ENCODE assay signal across 21 cellular contexts in the genomic region with DNA sequence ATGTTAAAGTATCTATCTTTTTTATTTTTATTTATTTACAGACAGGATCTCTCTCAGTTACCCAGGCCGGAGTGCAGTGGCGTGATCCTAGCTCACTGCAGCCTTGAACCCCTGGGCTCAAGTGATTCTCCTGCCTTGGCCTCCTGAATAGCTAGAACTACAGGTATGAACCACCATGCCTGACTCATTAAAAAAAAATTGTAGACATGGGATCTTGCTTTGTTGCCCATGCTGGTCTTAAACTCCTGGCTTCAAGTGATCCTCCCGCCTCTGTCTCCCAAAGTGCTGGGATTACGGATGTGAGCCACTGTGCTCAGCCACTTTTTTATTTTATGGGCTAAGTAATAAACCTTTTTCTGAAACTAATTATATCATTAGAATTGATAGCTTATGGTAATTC. TPM values are rescaled to one million over a fixed set of nuclear protein-coding genes. Genes with fewer than 3 reads are reported as not detected.
DNase-seq lines count a peak whose midpoint lies in the region; ATAC-seq and TF ChIP-seq lines count a peak whose summit lies in the region.
"Had no signal": no experiment of that assay in that cellular context is flagged by ENCODE, and none has a peak within 500 bp of the region (broad histone marks: within the 10 kb centered on the region; RNA-seq: fewer than 3 reads in every experiment).

No MANE protein-coding gene starts in this region.

- peak overlapping the region; percentile 91 for H3K27ac Mint-ChIP-seq in activated T-cell treated with anti-CD3 and anti-CD28 coated beads, Interleukin-2, amount 50 U/mL, for 72 hours
- H3K27ac Mint-ChIP-seq in activated naive CD8-positive, alpha-beta T cell = peak overlapping the region; percentile 89
- H3K27ac Mint-ChIP-seq: endodermal cell, H9, neural progenitor cell, progenitor cell of endocrine pancreas, type B pancreatic cell had no signal

- H3K36me3 ChIP-seq in DOHH2 (ENCODE audit: control insufficient read depth, low read length) (peaks cover 2% of the 10 kb centered on the region; the same call in 1 of the 2 replicates), parathyroid adenoma (ENCODE audit: control insufficient read depth, insufficient read depth, low read length) (no peaks in the 10 kb centered on the region)
- H3K36me3 ChIP-seq: neural progenitor cell had no signal

- peaks cover 3% of the 10 kb centered on the region; the same call in 1 of the 2 replicates for H3F3A ChIP-seq in DOHH2 (ENCODE audit: control insufficient read depth, insufficient read depth)

- H3K27me3 ChIP-seq in DOHH2 (ENCODE audit: control insufficient read depth, low read length) = no peaks in the 10 kb centered on the region
- H3K27me3 ChIP-seq in parathyroid adenoma (ENCODE audit: control insufficient read depth, insufficient read depth, low read length) = no peaks in the 10 kb centered on the region

- no peaks in the 10 kb centered on the region for H3K9me3 Mint-ChIP-seq in activated T-cell treated with anti-CD3 and anti-CD28 coated beads, Interleukin-2, amount 50 U/mL, for 72 hours
- no peaks in the 10 kb centered on the region for H3K9me3 Mint-ChIP-seq in activated naive CD8-positive, alpha-beta T cell (ENCODE audit: low read depth)
- H3K9me3 Mint-ChIP-seq: endodermal cell, H9, neural progenitor cell, type B pancreatic cell had no signal

- H2AFZ ChIP-seq in parathyroid adenoma = no peak overlapping the region
- H2AFZ ChIP-seq: neural progenitor cell had no signal

- no peaks in the 10 kb centered on the region for H3K9me3 ChIP-seq in DOHH2 (ENCODE audit: control insufficient read depth, insufficient read depth, low read length)
- H3K9me3 ChIP-seq in parathyroid adenoma (ENCODE audit: control insufficient read depth, low read length) = no peaks in the 10 kb centered on the region

- peak overlapping the region; percentile 22 for H3K4me3 ChIP-seq in DOHH2 (ENCODE audit: low read length)
- no peak overlapping the region for H3K4me3 ChIP-seq in parathyroid adenoma (ENCODE audit: low read depth, low read length)
- H3K4me3 ChIP-seq: K562, neural progenitor cell had no signal

- H3K27ac ChIP-seq in DOHH2 (ENCODE audit: low read depth, low read length) (peak overlapping the region; percentile 60), parathyroid adenoma (peak overlapping the region; percentile 82), substantia nigra (ENCODE audit: low read depth, low read length, poor library complexity, severe bottlenecking) (no peak overlapping the region)
- H3K27ac ChIP-seq: neural progenitor cell had no signal

- H3K79me2 ChIP-seq in DOHH2 (ENCODE audit: control insufficient read depth, low read length) (peaks cover 59% of the 10 kb centered on the region), parathyroid adenoma (peaks cover 41% of the 10 kb centered on the region)

- H3K9me2 ChIP-seq in DOHH2 (replicated peaks; ENCODE audit: control insufficient read depth, low read length) = no peaks in the 10 kb centered on the region

- peaks cover 1 to 4% of the 10 kb centered on the region in 2 donors for H3K36me3 Mint-ChIP-seq in activated T-cell treated with anti-CD3 and anti-CD28 coated beads, Interleukin-2, amount 50 U/mL, for 72 hours (ENCODE audit: insufficient read depth in 2 of 2)
- H3K36me3 Mint-ChIP-seq in activated naive CD8-positive, alpha-beta T cell = peaks cover 16% of the 10 kb centered on the region
- H3K36me3 Mint-ChIP-seq: neural progenitor cell, type B pancreatic cell had no signal

- H3K4me1 ChIP-seq in DOHH2 (ENCODE audit: control insufficient read depth, low read length) (peaks cover 45% of the 10 kb centered on the region), parathyroid adenoma (peaks cover 40% of the 10 kb centered on the region)
- H3K4me1 ChIP-seq: neural progenitor cell had no signal

- H3K9ac ChIP-seq in parathyroid adenoma = no peak overlapping the region
- H3K9ac ChIP-seq: neural progenitor cell had no signal

- H3K4me3 Mint-ChIP-seq in activated T-cell treated with anti-CD3 and anti-CD28 coated beads, Interleukin-2, amount 50 U/mL, for 72 hours = peak overlapping the region in 1 of 2 donors; percentile 20
- H3K4me3 Mint-ChIP-seq in activated naive CD8-positive, alpha-beta T cell = peak overlapping the region; percentile 23
- H3K4me3 Mint-ChIP-seq: endodermal cell, H9, neural progenitor cell, type B pancreatic cell had no signal

- ATAC-seq in activated T-cell treated with anti-CD3 and anti-CD28 coated beads, Interleukin-2, amount 50 U/mL, for 72 hours (replicated peaks in 1 of 2) = no peak
- ATAC-seq: K562, left colon had no signal

- H3K27me3 Mint-ChIP-seq in activated T-cell treated with anti-CD3 and anti-CD28 coated beads, Interleukin-2, amount 50 U/mL, for 72 hours (ENCODE audit: low read depth) = no peaks in the 10 kb centered on the region
- H3K27me3 Mint-ChIP-seq in activated naive CD8-positive, alpha-beta T cell = no peaks in the 10 kb centered on the region
- H3K27me3 Mint-ChIP-seq: progenitor cell of endocrine pancreas had no signal

- peak overlapping the region; percentile 67 for H3K4me2 ChIP-seq in DOHH2 (ENCODE audit: low read length)
- H3K4me2 ChIP-seq in parathyroid adenoma (ENCODE audit: low read length) = no peak overlapping the region
- H3K4me2 ChIP-seq: neural progenitor cell had no signal

- H4K20me1 ChIP-seq in DOHH2 (ENCODE audit: control insufficient read depth, insufficient read depth, low read depth, low read length) = no peaks in the 10 kb centered on the region

- TF ChIP-seq CTCF in DOHH2 (IDR thresholded peaks at IDR 0.05; ENCODE audit: low read depth, low read length, poor library complexity, severe bottlenecking) = no peak
- TF ChIP-seq CTCF in parathyroid adenoma (IDR thresholded peaks at IDR 0.05) = no peak

- DNase-seq in activated T-cell treated with anti-CD3 and anti-CD28 coated beads, Interleukin-2, amount 50 U/mL, for 72 hours = no peak
- DNase-seq in activated T-cell treated with anti-CD3 and anti-CD28 coated beads, Interleukin-2, amount 50 U/mL, for 1 hour = no peak
- DNase-seq in substantia nigra (lab: John Stamatoyannopoulos, UW) = no peak
- DNase-seq in hippocampal formation (lab: John Stamatoyannopoulos, UW) = no peak
- DNase-seq in HuH-7 (ENCODE audit: low spot score) = no peak
- DNase-seq: activated CD4-positive, CD25-positive, alpha-beta regulatory T cell; COR-L47; endodermal cell; H9; left colon; NCI-H2029 treated with DMSO at 0.1 percent for 48 hours; stimulated activated CD4-positive, alpha-beta T cell treated with anti-CD3 and anti-CD28 coated beads, Interleukin-1b, Interleukin-23, amount 100 ng/mL, for 48 hours; stimulated activated naive CD4-positive, alpha-beta T cell treated with Interleukin-2 at 50 U/mL for 16 hours; T1000 had no signal

- peaks cover 86% of the 10 kb centered on the region for H3K4me1 Mint-ChIP-seq in activated T-cell treated with anti-CD3 and anti-CD28 coated beads, Interleukin-2, amount 50 U/mL, for 72 hours (ENCODE audit: low read depth)
- peaks cover 93% of the 10 kb centered on the region for H3K4me1 Mint-ChIP-seq in activated naive CD8-positive, alpha-beta T cell (ENCODE audit: low read depth)
- H3K4me1 Mint-ChIP-seq: neural progenitor cell had no signal

RNA-seq across cellular contexts. Expression of a gene that starts 7.1 kb away (rescaled TPM):
- 10 to 100 TPM; 51.9 to 57.8 TPM for total RNA-seq in activated T-cell treated with anti-CD3 and anti-CD28 coated beads, Interleukin-2, amount 50 U/mL, for 72 hours
